2 cellular contexts compared by ENCODE assay signal in the genomic region with DNA sequence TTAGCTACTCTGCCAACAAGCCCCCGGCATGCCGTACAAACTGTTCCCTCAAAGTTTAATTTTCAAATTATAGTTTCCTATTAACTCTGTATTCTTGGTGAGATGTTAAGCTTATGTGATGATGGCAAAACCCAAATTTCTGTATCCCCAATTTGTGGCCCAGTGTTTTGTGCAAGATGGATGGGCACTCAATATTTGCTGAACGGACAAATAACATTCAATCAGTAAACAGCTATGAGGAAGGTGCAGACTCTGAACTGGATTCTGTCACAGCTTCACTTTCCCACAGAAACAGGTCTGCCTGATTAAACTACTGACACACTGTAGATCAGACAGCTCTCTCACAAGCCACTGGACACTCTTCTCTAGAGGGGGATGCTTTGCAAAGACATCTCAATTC.
TF ChIP-seq lines count a peak whose summit lies in the region.

No MANE protein-coding gene starts in this region.

TF ChIP-seq in IMR-90, 13 proteins besides CTCF, POLR2A, EP300 and RAD21:
- no peak for TF ChIP-seq ELK1 (IDR thresholded peaks at IDR 0.05; ENCODE audit: borderline replicate concordance, low read depth, low read length)
- TF ChIP-seq MAFK (IDR thresholded peaks at IDR 0.05; ENCODE audit: low read depth, low read length) = peak; percentile 82

TF ChIP-seq in HEK293T, 16 proteins besides CTCF, POLR2A, EP300 and RAD21:
- TF ChIP-seq L3MBTL2 (conservative IDR thresholded peaks at IDR 0.05) (no peak), BHLHE40 (IDR thresholded peaks at IDR 0.05; ENCODE audit: borderline replicate concordance) (no peak), FOXK2 (IDR thresholded peaks at IDR 0.05) (no peak), TARDBP (IDR thresholded peaks at IDR 0.05) (no peak), SP1 (IDR thresholded peaks at IDR 0.05) (no peak), FOXM1 (IDR thresholded peaks at IDR 0.05; ENCODE audit: borderline replicate concordance) (no peak), CTBP1 (IDR thresholded peaks at IDR 0.05; ENCODE audit: borderline replicate concordance) (no peak), ZNF384 (IDR thresholded peaks at IDR 0.05) (no peak), SUZ12 (IDR thresholded peaks at IDR 0.05) (no peak), NFRKB (IDR thresholded peaks at IDR 0.05) (no peak), HDGF (IDR thresholded peaks at IDR 0.05; ENCODE audit: borderline replicate concordance) (no peak), LEF1 (IDR thresholded peaks at IDR 0.05; ENCODE audit: borderline replicate concordance) (no peak), FOXA1 (IDR thresholded peaks at IDR 0.05) (no peak), ARNT (IDR thresholded peaks at IDR 0.05) (no peak), ELF4 (IDR thresholded peaks at IDR 0.05) (no peak)
- TF ChIP-seq, protein P1, sequence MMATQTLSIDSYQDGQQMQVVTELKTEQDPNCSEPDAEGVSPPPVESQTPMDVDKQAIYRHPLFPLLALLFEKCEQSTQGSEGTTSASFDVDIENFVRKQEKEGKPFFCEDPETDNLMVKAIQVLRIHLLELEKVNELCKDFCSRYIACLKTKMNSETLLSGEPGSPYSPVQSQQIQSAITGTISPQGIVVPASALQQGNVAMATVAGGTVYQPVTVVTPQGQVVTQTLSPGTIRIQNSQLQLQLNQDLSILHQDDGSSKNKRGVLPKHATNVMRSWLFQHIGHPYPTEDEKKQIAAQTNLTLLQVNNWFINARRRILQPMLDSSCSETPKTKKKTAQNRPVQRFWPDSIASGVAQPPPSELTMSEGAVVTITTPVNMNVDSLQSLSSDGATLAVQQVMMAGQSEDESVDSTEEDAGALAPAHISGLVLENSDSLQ (IDR thresholded peaks at IDR 0.05) = no peak
